In the genomic region with DNA sequence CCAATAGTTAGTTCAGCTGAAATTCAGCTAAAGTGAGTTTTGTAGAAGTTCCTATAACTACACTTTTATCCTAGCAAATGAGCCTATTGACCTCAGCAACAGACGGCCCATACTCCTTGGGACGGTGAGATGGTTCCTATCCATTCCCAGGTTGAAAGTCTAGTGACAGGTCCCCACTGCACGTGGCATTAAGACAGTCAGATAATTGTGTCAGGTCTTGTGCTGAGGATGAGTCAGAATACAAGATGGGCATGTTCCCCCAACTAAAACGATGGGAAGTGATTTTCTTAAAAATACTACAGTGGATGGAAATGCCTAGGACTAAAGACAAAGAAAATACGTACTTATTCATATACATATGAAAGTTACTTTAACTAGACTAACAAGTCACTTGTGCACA, we compare ENCODE assay signal across 8 cellular contexts. TPM values are rescaled to one million over a fixed set of nuclear protein-coding genes. Genes with fewer than 3 reads are reported as not detected.
DNase-seq lines count a peak whose midpoint lies in the region; ATAC-seq and TF ChIP-seq lines count a peak whose summit lies in the region.

No MANE protein-coding gene starts in this region.

- no peak for TF ChIP-seq EP300 in suprapubic skin (IDR thresholded peaks at IDR 0.05)

- ATAC-seq in activated CD4-positive, alpha-beta T cell treated with anti-CD3 and anti-CD28 coated beads for 36 hours, result no peak
- no peak for ATAC-seq in activated naive CD8-positive, alpha-beta T cell treated with anti-CD3 and anti-CD28 coated beads, Interleukin-2, amount 10 ng/mL, durations not matched to agents 7 days and 5 days (ENCODE audit: low read depth)
- ATAC-seq in HG02973 (IDR thresholded peaks at IDR 0.05; ENCODE audit: unreplicated experiment) (no peak), GM18505 (IDR thresholded peaks at IDR 0.05; ENCODE audit: unreplicated experiment) (no peak)

- peaks cover 76% of the 10 kb centered on the region for H3K4me1 ChIP-seq in suprapubic skin

- H3K9me3 Mint-ChIP-seq in activated CD4-positive, alpha-beta T cell treated with anti-CD3 and anti-CD28 coated beads for 36 hours (ENCODE audit: low read depth), result no peaks in the 10 kb centered on the region
- no peaks in the 10 kb centered on the region for H3K9me3 Mint-ChIP-seq in activated naive CD8-positive, alpha-beta T cell treated with anti-CD3 and anti-CD28 coated beads, Interleukin-2, amount 10 ng/mL, durations not matched to agents 7 days and 5 days

- TF ChIP-seq POLR2A in suprapubic skin (IDR thresholded peaks at IDR 0.05) (no peak), GM18505 (IDR thresholded peaks at IDR 0.05; ENCODE audit: borderline replicate concordance, extremely low read depth, insufficient read depth, insufficient read length) (no peak)

- peak overlapping the region; percentile 71 for H3K4me3 Mint-ChIP-seq in activated CD4-positive, alpha-beta T cell treated with anti-CD3 and anti-CD28 coated beads for 36 hours
- peak overlapping the region; percentile 87 for H3K4me3 Mint-ChIP-seq in activated naive CD8-positive, alpha-beta T cell treated with anti-CD3 and anti-CD28 coated beads, Interleukin-2, amount 10 ng/mL, durations not matched to agents 7 days and 5 days

- CTCF ChIA-PET in activated CD4-positive, alpha-beta T cell treated with anti-CD3 and anti-CD28 coated beads for 36 hours (lab: Charles Lee), result interaction anchor here (0.8 to 2.1 kb wide), 15 partner anchors 19 to 346 kb away, joined by 3 to 12 read pairs (median 4); a partner anchor contains a TSS

- H3K9me3 ChIP-seq in suprapubic skin, result no peaks in the 10 kb centered on the region

- H3K36me3 ChIP-seq in kidney epithelial cell (ENCODE audit: control insufficient read depth, insufficient read depth, low read length), result no peaks in the 10 kb centered on the region
- no peaks in the 10 kb centered on the region for H3K36me3 ChIP-seq in suprapubic skin

- POLR2A ChIA-PET in activated CD4-positive, alpha-beta T cell treated with anti-CD3 and anti-CD28 coated beads for 36 hours (lab: Charles Lee), result no interaction called here
- POLR2A ChIA-PET in activated naive CD8-positive, alpha-beta T cell treated with anti-CD3 and anti-CD28 coated beads, Interleukin-2, amount 10 ng/mL, durations not matched to agents 7 days and 5 days (lab: Charles Lee), result no interaction called here

- H3K4me3 ChIP-seq in kidney epithelial cell (ENCODE audit: low read depth, low read length) (peak overlapping the region; percentile 72), suprapubic skin (peak overlapping the region; percentile 74)

- H3K27ac Mint-ChIP-seq in activated CD4-positive, alpha-beta T cell treated with anti-CD3 and anti-CD28 coated beads for 36 hours, result no peak overlapping the region
- no peak overlapping the region for H3K27ac Mint-ChIP-seq in activated naive CD8-positive, alpha-beta T cell treated with anti-CD3 and anti-CD28 coated beads, Interleukin-2, amount 10 ng/mL, durations not matched to agents 7 days and 5 days

- H3K27me3 ChIP-seq in kidney epithelial cell (ENCODE audit: control insufficient read depth, insufficient read depth, low read length) (no peaks in the 10 kb centered on the region), suprapubic skin (no peaks in the 10 kb centered on the region)

- peaks cover 20% of the 10 kb centered on the region for H3K4me1 Mint-ChIP-seq in activated CD4-positive, alpha-beta T cell treated with anti-CD3 and anti-CD28 coated beads for 36 hours
- H3K4me1 Mint-ChIP-seq in activated naive CD8-positive, alpha-beta T cell treated with anti-CD3 and anti-CD28 coated beads, Interleukin-2, amount 10 ng/mL, durations not matched to agents 7 days and 5 days, result peaks cover 18% of the 10 kb centered on the region

- DNase-seq in activated CD4-positive, alpha-beta T cell treated with anti-CD3 and anti-CD28 coated beads for 36 hours, result no peak
- no peak for DNase-seq in activated CD4-positive, alpha-beta T cell treated with anti-CD3 and anti-CD28 coated beads, Interleukin-2, amount 50 U/mL, for 48 hours
- DNase-seq in activated naive CD8-positive, alpha-beta T cell treated with anti-CD3 and anti-CD28 coated beads, Interleukin-2, amount 10 ng/mL, durations not matched to agents 7 days and 5 days, result no peak
- DNase-seq in kidney epithelial cell (ENCODE audit: low read depth) (no peak), suprapubic skin (ENCODE audit: low spot score in 2 of 2) (no peak), NCI-H1694 treated with DMSO at 0.1 percent for 48 hours (lab: John Stamatoyannopoulos, UW) (no peak)

- H3K36me3 Mint-ChIP-seq in activated CD4-positive, alpha-beta T cell treated with anti-CD3 and anti-CD28 coated beads for 36 hours (ENCODE audit: low read depth), result no peaks in the 10 kb centered on the region
- no peaks in the 10 kb centered on the region for H3K36me3 Mint-ChIP-seq in activated naive CD8-positive, alpha-beta T cell treated with anti-CD3 and anti-CD28 coated beads, Interleukin-2, amount 10 ng/mL, durations not matched to agents 7 days and 5 days

- 14% methylated on average over 5 of the region's 5 CpGs for WGBS in suprapubic skin

- intact Hi-C loops in activated CD4-positive, alpha-beta T cell treated with anti-CD3 and anti-CD28 coated beads for 36 hours (cut with DNase I, micrococcal nuclease), result loop anchor here (1.0 to 5.0 kb wide), 7 partner anchors 27 to 354 kb away; no protein-coding TSS in a partner anchor

- H3K27me3 Mint-ChIP-seq in activated CD4-positive, alpha-beta T cell treated with anti-CD3 and anti-CD28 coated beads for 36 hours, result peaks cover 57% of the 10 kb centered on the region
- peaks cover 69% of the 10 kb centered on the region for H3K27me3 Mint-ChIP-seq in activated naive CD8-positive, alpha-beta T cell treated with anti-CD3 and anti-CD28 coated beads, Interleukin-2, amount 10 ng/mL, durations not matched to agents 7 days and 5 days

- no peak for TF ChIP-seq CTCF in kidney epithelial cell (IDR thresholded peaks at IDR 0.05; ENCODE audit: insufficient read depth, low read length, poor library complexity, severe bottlenecking)
- no peak for TF ChIP-seq CTCF in suprapubic skin (IDR thresholded peaks at IDR 0.05)

- peak overlapping the region; percentile 95 for H3K27ac ChIP-seq in suprapubic skin

RNA-seq across cellular contexts. Expression of a gene that starts 2.1 kb away (rescaled TPM):
- under 1 TPM; 0.25 TPM for total RNA-seq in activated CD4-positive, alpha-beta T cell treated with anti-CD3 and anti-CD28 coated beads for 36 hours
- under 1 TPM in 1 of 2 experiments, not detected in 1; 0.23 TPM for total RNA-seq in activated naive CD8-positive, alpha-beta T cell treated with anti-CD3 and anti-CD28 coated beads, Interleukin-2, amount 10 ng/mL, durations not matched to agents 7 days and 5 days
- total RNA-seq in kidney epithelial cell (15.8 and 19.4 TPM in 2 replicates), suprapubic skin (100 to 1,000 TPM; 123 to 215 (median 187) TPM)

RNA-seq across cellular contexts. Expression of a gene that starts 27.4 kb away (rescaled TPM):
- total RNA-seq in activated CD4-positive, alpha-beta T cell treated with anti-CD3 and anti-CD28 coated beads for 36 hours, result not detected
- not detected for total RNA-seq in activated naive CD8-positive, alpha-beta T cell treated with anti-CD3 and anti-CD28 coated beads, Interleukin-2, amount 10 ng/mL, durations not matched to agents 7 days and 5 days
- total RNA-seq in kidney epithelial cell (42.4 and 53.5 TPM in 2 replicates), suprapubic skin (100 to 1,000 TPM in 1 of 4 donors, 10 to 100 TPM in 3; 73.8 to 108 (median 98.7) TPM)

Comparison
In these comparisons a context has a peak if more than half of its experiments do, and no peak if none do; other contexts are left out.
1. RNA of a gene that starts 2.1 kb away (total RNA-seq): 123 to 215 TPM in suprapubic skin and 15.8 to 19.4 TPM in kidney epithelial cell; 0.25 TPM in activated CD4-positive, alpha-beta T cell treated with anti-CD3 and anti-CD28 coated beads for 36 hours and 0.23 TPM in activated naive CD8-positive, alpha-beta T cell treated with anti-CD3 and anti-CD28 coated beads, Interleukin-2, amount 10 ng/mL, durations not matched to agents 7 days and 5 days; every median in the first group is over 10 times any median in the second.
2. RNA of a gene that starts 27.4 kb away (total RNA-seq): 73.8 to 108 TPM in suprapubic skin and 42.4 to 53.5 TPM in kidney epithelial cell; not detected in activated naive CD8-positive, alpha-beta T cell treated with anti-CD3 and anti-CD28 coated beads, Interleukin-2, amount 10 ng/mL, durations not matched to agents 7 days and 5 days and not detected in activated CD4-positive, alpha-beta T cell treated with anti-CD3 and anti-CD28 coated beads for 36 hours; every median in the first group is over 10 times any median in the second.